In the genomic region with DNA sequence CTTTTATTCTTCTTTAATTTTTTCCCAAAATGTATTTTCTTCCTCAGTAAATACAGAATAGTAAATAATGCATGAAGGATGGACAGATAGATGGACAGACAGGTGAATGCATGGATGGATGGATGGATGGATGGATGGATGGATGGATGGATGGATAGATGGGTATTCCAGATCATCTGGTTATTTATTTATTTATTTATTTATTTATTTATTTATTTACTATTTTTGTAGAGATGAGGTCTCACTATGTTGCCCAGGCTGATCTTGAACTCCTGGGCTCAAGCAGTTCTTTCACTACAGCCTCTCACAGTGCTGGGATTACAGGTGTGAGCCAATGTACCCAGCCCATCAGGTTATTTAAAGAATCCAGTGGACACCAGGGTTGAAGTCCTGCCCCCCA, we compare ENCODE assay signal across 1 cellular context.
A peak's percentile ranks its signal among the peaks of the same experiment; 100 is the strongest.
TF ChIP-seq lines count a peak whose summit lies in the region.

No MANE protein-coding gene starts in this region.

TF ChIP-seq in HEK293, 187 proteins besides CTCF, POLR2A, EP300 and RAD21 (continued from another document):
- TF ChIP-seq, protein P1, sequence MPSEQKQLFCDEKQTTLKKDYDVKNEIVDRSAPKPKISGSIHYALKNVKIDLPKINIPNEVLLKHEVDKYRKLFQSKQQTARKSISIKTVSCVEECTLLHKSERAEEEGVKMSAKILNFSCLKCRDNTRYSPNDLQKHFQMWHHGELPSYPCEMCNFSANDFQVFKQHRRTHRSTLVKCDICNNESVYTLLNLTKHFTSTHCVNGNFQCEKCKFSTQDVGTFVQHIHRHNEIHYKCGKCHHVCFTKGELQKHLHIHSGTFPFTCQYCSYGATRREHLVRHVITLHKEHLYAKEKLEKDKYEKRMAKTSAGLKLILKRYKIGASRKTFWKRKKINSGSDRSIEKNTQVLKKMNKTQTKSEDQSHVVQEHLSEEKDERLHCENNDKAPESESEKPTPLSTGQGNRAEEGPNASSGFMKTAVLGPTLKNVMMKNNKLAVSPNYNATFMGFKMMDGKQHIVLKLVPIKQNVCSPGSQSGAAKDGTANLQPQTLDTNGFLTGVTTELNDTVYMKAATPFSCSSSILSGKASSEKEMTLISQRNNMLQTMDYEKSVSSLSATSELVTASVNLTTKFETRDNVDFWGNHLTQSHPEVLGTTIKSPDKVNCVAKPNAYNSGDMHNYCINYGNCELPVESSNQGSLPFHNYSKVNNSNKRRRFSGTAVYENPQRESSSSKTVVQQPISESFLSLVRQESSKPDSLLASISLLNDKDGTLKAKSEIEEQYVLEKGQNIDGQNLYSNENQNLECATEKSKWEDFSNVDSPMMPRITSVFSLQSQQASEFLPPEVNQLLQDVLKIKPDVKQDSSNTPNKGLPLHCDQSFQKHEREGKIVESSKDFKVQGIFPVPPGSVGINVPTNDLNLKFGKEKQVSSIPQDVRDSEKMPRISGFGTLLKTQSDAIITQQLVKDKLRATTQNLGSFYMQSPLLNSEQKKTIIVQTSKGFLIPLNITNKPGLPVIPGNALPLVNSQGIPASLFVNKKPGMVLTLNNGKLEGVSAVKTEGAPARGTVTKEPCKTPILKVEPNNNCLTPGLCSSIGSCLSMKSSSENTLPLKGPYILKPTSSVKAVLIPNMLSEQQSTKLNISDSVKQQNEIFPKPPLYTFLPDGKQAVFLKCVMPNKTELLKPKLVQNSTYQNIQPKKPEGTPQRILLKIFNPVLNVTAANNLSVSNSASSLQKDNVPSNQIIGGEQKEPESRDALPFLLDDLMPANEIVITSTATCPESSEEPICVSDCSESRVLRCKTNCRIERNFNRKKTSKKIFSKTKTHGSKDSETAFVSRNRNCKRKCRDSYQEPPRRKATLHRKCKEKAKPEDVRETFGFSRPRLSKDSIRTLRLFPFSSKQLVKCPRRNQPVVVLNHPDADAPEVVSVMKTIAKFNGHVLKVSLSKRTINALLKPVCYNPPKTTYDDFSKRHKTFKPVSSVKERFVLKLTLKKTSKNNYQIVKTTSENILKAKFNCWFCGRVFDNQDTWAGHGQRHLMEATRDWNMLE (tag by site-specific recombination; conservative IDR thresholded peaks at IDR 0.05; ENCODE audit: low read depth) = peak; percentile 82
